ENCODE assay signal across 2 cellular contexts in the genomic region with DNA sequence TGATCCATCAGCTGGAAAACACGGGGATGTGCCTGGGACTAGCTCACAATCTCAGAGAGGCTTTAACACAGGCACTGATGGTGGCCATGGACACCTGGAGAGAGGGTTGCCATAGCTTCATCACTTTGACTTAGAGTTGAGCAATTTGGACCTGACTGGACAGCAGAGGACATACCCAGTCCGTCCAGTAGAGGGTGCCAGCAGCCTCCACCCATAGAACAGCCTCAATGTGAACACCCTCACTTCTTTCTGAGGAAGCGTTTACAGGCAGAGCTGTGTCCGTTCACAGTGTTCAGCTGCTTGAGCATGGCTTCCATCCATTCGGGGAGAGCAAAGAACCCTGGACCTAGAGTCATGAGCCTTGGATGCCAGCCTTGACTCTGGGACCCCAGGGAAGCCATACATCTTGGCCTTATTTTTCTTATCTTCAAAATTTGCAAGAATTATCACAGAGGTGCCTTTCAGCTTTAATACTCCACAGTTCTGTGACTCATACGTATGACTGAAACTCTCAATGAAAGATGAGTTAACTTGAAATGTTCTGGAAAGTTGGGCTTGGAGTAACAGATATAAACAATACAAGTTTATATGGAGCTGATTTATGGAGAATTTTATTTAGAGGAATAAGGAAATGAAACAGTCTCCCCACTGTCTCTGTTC.
TF ChIP-seq lines count a peak whose summit lies in the region.

No MANE protein-coding gene starts in this region.

TF ChIP-seq in HCT116, 20 proteins besides CTCF, POLR2A, EP300 and RAD21 (continued from another document):
- TF ChIP-seq ZBTB33 (IDR thresholded peaks at IDR 0.05; ENCODE audit: extremely low read depth, insufficient replicate concordance, low read length), result no peak

TF ChIP-seq in HepG2, 621 proteins besides CTCF, POLR2A, EP300 and RAD21 (continued from another document):
- no peak for TF ChIP-seq HIC2 (CRISPR knock-in tag; IDR thresholded peaks at IDR 0.05; ENCODE audit: low read depth)
- peak; percentile 52 for TF ChIP-seq TEAD3 (CRISPR knock-in tag; optimal IDR thresholded peaks at IDR 0.05; ENCODE audit: borderline replicate concordance)
- TF ChIP-seq POLR2AphosphoS2 (IDR thresholded peaks at IDR 0.05; ENCODE audit: low read depth, low read length), result no peak
- TF ChIP-seq CEBPB (IDR thresholded peaks at IDR 0.05; ENCODE audit: borderline replicate concordance, low read depth, low read length), result peak; percentile 81; the same call in 1 of the 2 replicates
